26 cellular contexts compared by ENCODE assay signal in genomic region chr3:114928989-114929620, GRCh38.
A peak's percentile ranks its signal among the peaks of the same experiment; 100 is the strongest.
DNase-seq lines count a peak whose midpoint lies in the region; TF ChIP-seq lines count a peak whose summit lies in the region.
"Had no signal": no experiment of that assay in that cellular context is flagged by ENCODE, and none has a peak within 500 bp of the region (broad histone marks: within the 10 kb centered on the region; RNA-seq: fewer than 3 reads in every experiment).

No MANE protein-coding gene starts in this region.

- DNase-seq in GM23248 (peak; percentile 9), NT2/D1 (ENCODE audit: low read depth, low spot score) (peak; percentile 8), epithelial cell of proximal tubule (ENCODE audit: low read depth) (peak; percentile 23), osteoblast (ENCODE audit: insufficient read length, low spot score, missing footprints) (peak; percentile 19), GM20000 (ENCODE audit: low spot score) (no peak), NCI-H1417 treated with DMSO at 0.1 percent for 48 hours (lab: John Stamatoyannopoulos, UW) (no peak), DMS79 treated with DMSO at 0.1 percent for 48 hours (lab: John Stamatoyannopoulos, UW) (no peak), foreskin melanocyte (no peak)
- DNase-seq: activated CD4-positive, alpha-beta T cell treated with anti-CD3 and anti-CD28 coated beads, Interleukin-2, amount 10 ng/mL, durations not matched to agents 7 days and 5 days; activated gamma-delta T cell; activated T-cell treated with anti-CD3 and anti-CD28 coated beads, Interleukin-2, amount 50 U/mL, for 24 hours; GDM1; Karpas-422; left lung; midbrain; MV-4-11; naive thymus-derived CD4-positive, alpha-beta T cell; NCI-H1694; NCI-H2171; NCI-H510A treated with DMSO at 0.1 percent for 48 hours; occipital lobe; PC-9; Right ventricle myocardium superior; stimulated activated naive CD8-positive, alpha-beta T cell treated with anti-CD3 and anti-CD28 coated beads, Interleukin-15, amount 100 ng/mL, for 72 hours; WERI-Rb-1 had no signal

- in situ Hi-C loops in GM23248 (cut with MboI), result no loop called here

- H3K27ac ChIP-seq in GM23248, result no peak overlapping the region
- no peak overlapping the region for H3K27ac ChIP-seq in osteoblast (ENCODE audit: low read depth, low read length)
- H3K27ac ChIP-seq: left lung, PC-9, skin epidermis, WERI-Rb-1 had no signal

- H3K4me3 ChIP-seq in GM23248, result no peak overlapping the region
- no peak overlapping the region for H3K4me3 ChIP-seq in NT2/D1 (ENCODE audit: insufficient read length, low read depth)
- H3K4me3 ChIP-seq in epithelial cell of proximal tubule (ENCODE audit: low read depth, low read length), result no peak overlapping the region
- no peak overlapping the region for H3K4me3 ChIP-seq in osteoblast (ENCODE audit: insufficient read depth, low read length)
- H3K4me3 ChIP-seq: left lung, PC-9, skin epidermis had no signal

- H3K9me2 ChIP-seq in GM23248 (ENCODE audit: insufficient read depth), result no peaks in the 10 kb centered on the region

- H3K79me2 ChIP-seq in GM23248 (ENCODE audit: insufficient read depth) (no peaks in the 10 kb centered on the region), osteoblast (ENCODE audit: insufficient read depth, low read length) (no peaks in the 10 kb centered on the region)

- no peaks in the 10 kb centered on the region for H3K27me3 ChIP-seq in GM23248 (replicated peaks; ENCODE audit: insufficient read depth)
- no peaks in the 10 kb centered on the region for H3K27me3 ChIP-seq in NT2/D1 (ENCODE audit: insufficient read depth, insufficient read length)
- no peaks in the 10 kb centered on the region for H3K27me3 ChIP-seq in osteoblast (ENCODE audit: insufficient read depth, low read length)
- H3K27me3 ChIP-seq: left lung had no signal

- H3K9ac ChIP-seq in GM23248 (no peak overlapping the region), NT2/D1 (ENCODE audit: insufficient read length, low read depth) (no peak overlapping the region)

- H2AFZ ChIP-seq in GM23248, result no peak overlapping the region
- no peak overlapping the region for H2AFZ ChIP-seq in osteoblast (ENCODE audit: low read length)
- H2AFZ ChIP-seq: PC-9 had no signal

- WGBS in GM23248 (ENCODE audit: low coverage in 1 of 2, low lambda C conversion rate in 2 of 2, missing lambda C conversion rate in 2 of 2), 2 experiments, result 97 to 100% methylated on average over 2 of the region's 2 CpGs

- no peaks in the 10 kb centered on the region for H4K20me1 ChIP-seq in GM23248 (ENCODE audit: insufficient read depth)
- H4K20me1 ChIP-seq in osteoblast (ENCODE audit: insufficient read depth, low read length), result no peaks in the 10 kb centered on the region

- no peaks in the 10 kb centered on the region for H3F3A ChIP-seq in GM23248 (ENCODE audit: insufficient read depth)

- TF ChIP-seq CTCF in epithelial cell of proximal tubule (conservative IDR thresholded peaks at IDR 0.05; ENCODE audit: low read depth, low read length), result no peak
- no peak for TF ChIP-seq CTCF in osteoblast (IDR thresholded peaks at IDR 0.05; ENCODE audit: extremely low read depth, low read depth, low read length)
- TF ChIP-seq CTCF in GM20000 (IDR thresholded peaks at IDR 0.05; ENCODE audit: extremely low read depth, missing control alignments), result no peak

- H3K4me2 ChIP-seq in GM23248 (ENCODE audit: unreplicated experiment) (no peak overlapping the region), osteoblast (ENCODE audit: insufficient read depth, low read length) (no peak overlapping the region)
- H3K4me2 ChIP-seq: PC-9 had no signal

- no peaks in the 10 kb centered on the region for H3K36me3 ChIP-seq in GM23248 (ENCODE audit: low read depth)
- no peaks in the 10 kb centered on the region for H3K36me3 ChIP-seq in NT2/D1 (ENCODE audit: insufficient read depth, insufficient read length, low read length)
- no peaks in the 10 kb centered on the region for H3K36me3 ChIP-seq in osteoblast (ENCODE audit: insufficient read depth, low read length)
- H3K36me3 ChIP-seq: left lung, WERI-Rb-1 had no signal

- no peaks in the 10 kb centered on the region for H3K9me3 ChIP-seq in GM23248 (ENCODE audit: low read depth)
- no peaks in the 10 kb centered on the region for H3K9me3 ChIP-seq in NT2/D1 (ENCODE audit: insufficient read depth, low read length)
- H3K9me3 ChIP-seq in osteoblast (ENCODE audit: low read depth, low read length), result no peaks in the 10 kb centered on the region
- H3K9me3 ChIP-seq: left lung had no signal

- H3K4me1 ChIP-seq in GM23248 (ENCODE audit: insufficient read depth) (0 out of 2 replicates have a peak, but pooled peaks cover 4% of the 10 kb centered on the region), NT2/D1 (ENCODE audit: insufficient read depth, insufficient read length) (no peaks in the 10 kb centered on the region), osteoblast (ENCODE audit: insufficient read depth, low read length) (no peaks in the 10 kb centered on the region)
- H3K4me1 ChIP-seq: left lung had no signal

Comparison
In these comparisons a context has a peak if more than half of its experiments do, and no peak if none do; other contexts are left out.
1. DNase-seq: peak in GM23248 (single experiment), NT2/D1 (single experiment), epithelial cell of proximal tubule (single experiment) and osteoblast (single experiment); none in GM20000 (single experiment), NCI-H1417 treated with DMSO at 0.1 percent for 48 hours (single experiment), DMS79 treated with DMSO at 0.1 percent for 48 hours (single experiment) and foreskin melanocyte (single experiment).